9 cellular contexts compared by ENCODE assay signal in genomic region chr19:638901-639250, GRCh38. TPM values are rescaled to one million over a fixed set of nuclear protein-coding genes. Genes with fewer than 3 reads are reported as not detected.
A peak's percentile ranks its signal among the peaks of the same experiment; 100 is the strongest.
DNase-seq lines count a peak whose midpoint lies in the region; ATAC-seq and TF ChIP-seq lines count a peak whose summit lies in the region.
"Had no signal": no experiment of that assay in that cellular context is flagged by ENCODE, and none has a peak within 500 bp of the region (broad histone marks: within the 10 kb centered on the region; RNA-seq: fewer than 3 reads in every experiment).

No MANE protein-coding gene starts in this region.

- peaks cover 10% of the 10 kb centered on the region for H3K4me1 Mint-ChIP-seq in Calu3 (ENCODE audit: low read depth, unreplicated experiment)

- no peak overlapping the region for H2AFZ ChIP-seq in SU-DHL-6 (ENCODE audit: low read depth, low read length, severe bottlenecking)

- in situ Hi-C loops in GM13977 (cut with MboI; ENCODE audit: low pct_unique_long_range_greater_than_20kb, low sequenced_read_pairs, unreplicated experiment), result no loop called here

- no peaks in the 10 kb centered on the region for H3K9me3 Mint-ChIP-seq in Calu3 (ENCODE audit: low read depth, unreplicated experiment)

- ATAC-seq in HG02763 (IDR thresholded peaks at IDR 0.05; ENCODE audit: unreplicated experiment) (no peak), HG03432 (IDR thresholded peaks at IDR 0.05; ENCODE audit: unreplicated experiment) (no peak), HG03025 (IDR thresholded peaks at IDR 0.05; ENCODE audit: low FRiP score, unreplicated experiment) (no peak)

- intact Hi-C loops in Calu3 (cut with micrococcal nuclease; ENCODE audit: unreplicated experiment), result no loop called here
- intact Hi-C loops in sigmoid colon (cut with DNase I), result loop anchor here (2.0 kb wide), 1 partner anchor 24 kb away; the partner anchor contains the start of gene RNF126

- H3K9me2 ChIP-seq in SU-DHL-6 (replicated peaks; ENCODE audit: insufficient read depth, low read length), result no peaks in the 10 kb centered on the region

- H3K27me3 ChIP-seq in SU-DHL-6 (ENCODE audit: low read length), result no peaks in the 10 kb centered on the region
- H3K27me3 ChIP-seq in sigmoid colon, result no peaks in the 10 kb centered on the region
- H3K27me3 ChIP-seq: transverse colon had no signal

- TF ChIP-seq EP300 in sigmoid colon (IDR thresholded peaks at IDR 0.05), result no peak

- TF ChIP-seq CTCF in Calu3 (IDR thresholded peaks at IDR 0.05; ENCODE audit: unreplicated experiment) (no peak), SU-DHL-6 (IDR thresholded peaks at IDR 0.05; ENCODE audit: insufficient read depth, low read length, poor library complexity, severe bottlenecking) (no peak), fibroblast of the aortic adventitia (IDR thresholded peaks at IDR 0.05; ENCODE audit: insufficient read depth, low read length) (no peak), sigmoid colon (IDR thresholded peaks at IDR 0.05) (no peak), GM13977 (IDR thresholded peaks at IDR 0.05; ENCODE audit: extremely low read depth, insufficient read depth, missing control alignments) (no peak)

- H3K27ac Mint-ChIP-seq in Calu3 (ENCODE audit: unreplicated experiment), result peak overlapping the region; percentile 29

- peaks cover 17% of the 10 kb centered on the region for H3K36me3 Mint-ChIP-seq in Calu3 (ENCODE audit: insufficient read depth, unreplicated experiment)

- DNase-seq in Calu3, result no peak
- DNase-seq in fibroblast of the aortic adventitia (ENCODE audit: low read depth), result no peak
- DNase-seq in sigmoid colon, result no peak
- no peak for DNase-seq in GM13977 (ENCODE audit: low spot score)

- peaks cover 12% of the 10 kb centered on the region for H3K27me3 Mint-ChIP-seq in Calu3 (ENCODE audit: unreplicated experiment)

- no peaks in the 10 kb centered on the region for H3F3A ChIP-seq in SU-DHL-6 (ENCODE audit: insufficient read depth)

- H3K27ac ChIP-seq in SU-DHL-6 (ENCODE audit: low read depth, low read length) (no peak overlapping the region), sigmoid colon (peak overlapping the region in 1 of 4 donors; percentile 4)
- H3K27ac ChIP-seq: transverse colon had no signal

- H3K9ac ChIP-seq in SU-DHL-6 (ENCODE audit: low read length), result 0 out of 2 replicates have a peak overlapping the region, but pooled peaks have one; percentile 35

- H3K4me3 Mint-ChIP-seq in Calu3 (ENCODE audit: low read depth, unreplicated experiment), result peak overlapping the region; percentile 92

- H3K4me3 ChIP-seq in SU-DHL-6 (ENCODE audit: insufficient read depth, low read length, poor library complexity, severe bottlenecking), result no peak overlapping the region
- peak overlapping the region; percentile 60 for H3K4me3 ChIP-seq in fibroblast of the aortic adventitia (ENCODE audit: low read depth, low read length)
- H3K4me3 ChIP-seq in sigmoid colon, result peak overlapping the region in 3 of 4 donors; percentile 42 to 48 (median 48)

- peak overlapping the region; percentile 85 for H3K4me2 ChIP-seq in SU-DHL-6 (ENCODE audit: low read depth, low read length, poor library complexity, severe bottlenecking)

- no TSS peak for BruUV-seq in Calu3 (replicated peaks; lab: Mats Ljungman, UMichigan)

- H4K20me1 ChIP-seq in SU-DHL-6 (ENCODE audit: low read depth, low read length), result no peaks in the 10 kb centered on the region

- peaks cover 0 to 28% (median 23%) of the 10 kb centered on the region in 4 donors for H3K4me1 ChIP-seq in sigmoid colon

- no peaks in the 10 kb centered on the region for H3K36me3 ChIP-seq in SU-DHL-6 (ENCODE audit: low read length)
- H3K36me3 ChIP-seq in sigmoid colon, result no peaks in the 10 kb centered on the region
- H3K36me3 ChIP-seq: transverse colon had no signal

- no peaks in the 10 kb centered on the region for H3K79me2 ChIP-seq in SU-DHL-6 (ENCODE audit: insufficient read depth, low read length)

- H3K9me3 ChIP-seq in SU-DHL-6 (ENCODE audit: insufficient read depth, low read length) (no peaks in the 10 kb centered on the region), sigmoid colon (no peaks in the 10 kb centered on the region)
- H3K9me3 ChIP-seq: transverse colon had no signal

- WGBS in sigmoid colon, 2 donors, result 56 to 60% methylated on average over 17 of the region's 17 CpGs

- CTCF ChIA-PET in Calu3 (lab: Charles Lee), result no interaction called here

- no peak for TF ChIP-seq POLR2A in sigmoid colon (IDR thresholded peaks at IDR 0.05)

RNA-seq across cellular contexts. Expression of gene FGF22, which starts 0.8 kb away (rescaled TPM):
- total RNA-seq in Calu3 (2022), result 0.24 and 0.39 TPM in 2 replicates
- 0.27 TPM in 1 of 2 replicates, not detected in the other for total RNA-seq in fibroblast of the aortic adventitia (ENCODE audit: low replicate concordance)
- 1 to 10 TPM in 1 of 4 donors, under 1 TPM in 1, not detected in 2; 0.99 to 1.7 TPM for total RNA-seq in sigmoid colon
- under 1 TPM in 1 of 3 donors, not detected in 2; 0.20 TPM for polyA plus RNA-seq in sigmoid colon
- total RNA-seq: transverse colon had no signal

RNA-seq across cellular contexts. Expression of gene POLRMT, which starts 5.5 kb away (rescaled TPM):
- total RNA-seq in Calu3 (2022), result 51.4 and 57.5 TPM in 2 replicates
- total RNA-seq in fibroblast of the aortic adventitia (ENCODE audit: low replicate concordance), result 13.5 and 22.0 TPM in 2 replicates
- 10 to 100 TPM; 18.2 to 26.3 (median 22.3) TPM for total RNA-seq in sigmoid colon
- polyA plus RNA-seq in sigmoid colon, result 10 to 100 TPM; 16.8 to 63.0 (median 30.3) TPM

RNA-seq across cellular contexts. Expression of gene RNF126, which starts 24.1 kb away (rescaled TPM):
- total RNA-seq in Calu3 (2022) (44.8 and 46.4 TPM in 2 replicates), fibroblast of the aortic adventitia (ENCODE audit: low replicate concordance) (24.5 and 28.9 TPM in 2 replicates), sigmoid colon (10 to 100 TPM; 39.2 to 57.1 (median 55.5) TPM)
- 10 to 100 TPM; 33.5 to 58.8 (median 35.4) TPM for polyA plus RNA-seq in sigmoid colon

RNA-seq across cellular contexts. Expression of gene FSTL3, which starts 37.3 kb away (rescaled TPM):
- total RNA-seq in Calu3 (2022), result 6.9 and 7.1 TPM in 2 replicates
- total RNA-seq in fibroblast of the aortic adventitia (ENCODE audit: low replicate concordance), result 14.8 and 148 TPM in 2 replicates
- 100 to 1,000 TPM in 2 of 4 donors, 10 to 100 TPM in 2; 35.7 to 118 (median 107) TPM for total RNA-seq in sigmoid colon
- 10 to 100 TPM in 1 of 3 donors, 1 to 10 TPM in 2; 1.6 to 17.8 (median 6.0) TPM for polyA plus RNA-seq in sigmoid colon

RNA-seq across cellular contexts. Expression of gene HCN2, which starts 49.2 kb away (rescaled TPM):
- total RNA-seq in Calu3 (2022) (0.09 and 0.32 TPM in 2 replicates), fibroblast of the aortic adventitia (ENCODE audit: low replicate concordance) (0.08 and 0.63 TPM in 2 replicates), sigmoid colon (under 1 TPM in 3 of 4 donors, not detected in 1; 0.36 to 0.55 (median 0.54) TPM)
- polyA plus RNA-seq in sigmoid colon, result under 1 TPM in 2 of 3 donors, not detected in 1; 0.23 to 0.39 TPM
